Comparison of ENCODE assay signal across 23 cellular contexts in the genomic region with DNA sequence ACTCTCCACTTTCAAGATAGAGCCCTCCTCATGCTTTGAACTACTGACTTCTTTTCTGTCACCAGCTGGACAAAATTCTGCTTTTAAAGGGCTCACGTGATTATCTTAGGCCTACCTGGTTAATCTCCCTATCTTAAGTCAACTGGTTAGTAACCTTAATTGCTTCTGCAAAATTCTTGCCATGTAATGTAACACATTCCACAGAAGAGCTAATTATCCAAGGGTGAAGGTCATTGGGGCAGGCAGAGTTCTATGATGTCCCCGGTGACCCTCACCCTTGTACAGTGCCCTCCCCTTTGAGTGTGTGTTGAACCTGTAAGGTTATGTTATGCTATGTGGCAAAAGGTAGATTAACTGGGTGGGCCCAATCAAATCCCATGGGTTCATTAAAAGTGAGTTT. TPM values are rescaled to one million over a fixed set of nuclear protein-coding genes. Genes with fewer than 3 reads are reported as not detected.
A peak's percentile ranks its signal among the peaks of the same experiment; 100 is the strongest.
DNase-seq lines count a peak whose midpoint lies in the region; ATAC-seq, FAIRE-seq and TF ChIP-seq lines count a peak whose summit lies in the region.
"Had no signal": no experiment of that assay in that cellular context is flagged by ENCODE, and none has a peak within 500 bp of the region (broad histone marks: within the 10 kb centered on the region; RNA-seq: fewer than 3 reads in every experiment).

No MANE protein-coding gene starts in this region.

- ATAC-seq in HepG2 (peak; percentile 66), right lobe of liver (no peak), left colon (peak; percentile 62)
- ATAC-seq: A549 had no signal

- H3K36me3 ChIP-seq in HepG2 (replicated peaks in 1 of 2; ENCODE audit: control insufficient read depth in 1 of 2, insufficient read depth in 2 of 2, low read length in 2 of 2), result no peaks in the 10 kb centered on the region
- no peaks in the 10 kb centered on the region for H3K36me3 ChIP-seq in right lobe of liver
- H3K36me3 ChIP-seq in suprapubic skin, result no peaks in the 10 kb centered on the region
- H3K36me3 ChIP-seq: HAP-1 had no signal

- peaks cover 32% of the 10 kb centered on the region for H3K27me3 Mint-ChIP-seq in progenitor cell of endocrine pancreas

- TF ChIP-seq POLR2A in HepG2 (IDR thresholded peaks at IDR 0.05; ENCODE audit: insufficient read depth in 1 of 2, low read depth in 2 of 2, low read length in 2 of 2) (no peak), right lobe of liver (IDR thresholded peaks at IDR 0.05) (no peak), suprapubic skin (IDR thresholded peaks at IDR 0.05) (no peak)

- H4K20me1 ChIP-seq in HepG2 (ENCODE audit: insufficient read depth, low read length), result no peaks in the 10 kb centered on the region

- no TSS peak for BruUV-seq in HepG2 (replicated peaks; lab: Mats Ljungman, UMichigan)

- no peaks in the 10 kb centered on the region for H3K36me3 Mint-ChIP-seq in progenitor cell of endocrine pancreas (ENCODE audit: insufficient read depth)

- TF ChIP-seq CTCF in HepG2 (CRISPR knock-in tag; IDR thresholded peaks at IDR 0.05) (no peak), right lobe of liver (IDR thresholded peaks at IDR 0.05) (no peak), progenitor cell of endocrine pancreas (IDR thresholded peaks at IDR 0.05; ENCODE audit: unreplicated experiment) (no peak), suprapubic skin (IDR thresholded peaks at IDR 0.05) (no peak)

- peaks cover 17% of the 10 kb centered on the region for H3K4me1 Mint-ChIP-seq in progenitor cell of endocrine pancreas (ENCODE audit: low read depth)

- H3K4me3 ChIP-seq in HepG2 (replicated peaks in 1 of 3; ENCODE audit: insufficient read depth in 1 of 3, low read depth in 2 of 3, low read length in 3 of 3) (no peak overlapping the region), right lobe of liver (no peak overlapping the region), suprapubic skin (no peak overlapping the region)
- H3K4me3 ChIP-seq: A549, GM23248, HAP-1 had no signal

- H3K27me3 ChIP-seq in HepG2 (ENCODE audit: control insufficient read depth in 1 of 2, insufficient read depth in 2 of 2, low read length in 2 of 2) (no peaks in the 10 kb centered on the region), right lobe of liver (no peaks in the 10 kb centered on the region), suprapubic skin (no peaks in the 10 kb centered on the region)

- FAIRE-seq in HepG2 (lab: Jason Lieb, UNC) (peak; percentile 79), RCC 7860 (lab: Jason Lieb, UNC) (no peak)
- FAIRE-seq: A549, GM12892, GM18507 had no signal

- in situ Hi-C loops in HepG2 (cut with HindIII; ENCODE audit: extremely low pct_ligation_motif_present, low pct_unique_long_range_greater_than_20kb), result no loop called here

- no peak for TF ChIP-seq RAD21 in HepG2 (CRISPR knock-in tag; IDR thresholded peaks at IDR 0.05)

- H3K9me3 ChIP-seq in HepG2 (ENCODE audit: low read length), result no peaks in the 10 kb centered on the region
- H3K9me3 ChIP-seq in right lobe of liver, result no peaks in the 10 kb centered on the region
- H3K9me3 ChIP-seq in suprapubic skin, result no peaks in the 10 kb centered on the region
- H3K9me3 ChIP-seq: A549, HAP-1 had no signal

- 0 out of 2 replicates have a peak overlapping the region, but pooled peaks have one; percentile 6 for H3K9ac ChIP-seq in HepG2 (ENCODE audit: insufficient read depth, low read depth, low read length)
- H3K9ac ChIP-seq: GM23248 had no signal

- no peak overlapping the region for H2AFZ ChIP-seq in HepG2 (ENCODE audit: low read length)
- H2AFZ ChIP-seq: GM23248 had no signal

- peak; percentile 72 for DNase-seq in HepG2 (ENCODE audit: low spot score)
- no peak for DNase-seq in right lobe of liver
- no peak for DNase-seq in left colon
- no peak for DNase-seq in progenitor cell of endocrine pancreas (ENCODE audit: low spot score, unreplicated experiment)
- DNase-seq in suprapubic skin (ENCODE audit: low spot score in 2 of 2), result no peak
- DNase-seq in RCC 7860 (ENCODE audit: low spot score), result no peak
- DNase-seq in HK-2 (ENCODE audit: unreplicated experiment), result no peak
- DNase-seq: AML-193; CD4-positive, alpha-beta T cell; DMS153; DMS79; GDM1; GM23248; IMR-90 had no signal

- peak overlapping the region; percentile 75 for H3K27ac ChIP-seq in HepG2 (ENCODE audit: extremely low read length, insufficient read depth, low read length)
- H3K27ac ChIP-seq in right lobe of liver, result no peak overlapping the region
- H3K27ac ChIP-seq in suprapubic skin, result no peak overlapping the region
- H3K27ac ChIP-seq: 22Rv1, A549, C4-2B, GM23248 had no signal

- WGBS in HepG2 (ENCODE audit: low lambda C conversion rate), result 0% methylated on average over 2 of the region's 2 CpGs
- WGBS in right lobe of liver (ENCODE audit: insufficient coverage, low coverage, low lambda C conversion rate, missing lambda C conversion rate), result 40% methylated on average over 2 of the region's 2 CpGs
- WGBS in suprapubic skin, result 92% methylated on average over 2 of the region's 2 CpGs

- intact Hi-C loops in HepG2 (cut with micrococcal nuclease; ENCODE audit: unreplicated experiment), result no loop called here
- intact Hi-C loops in right lobe of liver (cut with DNase I), result no loop called here
- intact Hi-C loops in left colon (cut with DNase I, micrococcal nuclease), result no loop called here

- peak overlapping the region; percentile 32 for H3K4me2 ChIP-seq in HepG2 (ENCODE audit: low read depth, low read length)
- H3K4me2 ChIP-seq: A549 had no signal

- H3K4me1 ChIP-seq in HepG2 (ENCODE audit: insufficient read depth, low read length) (peaks cover 48% of the 10 kb centered on the region), right lobe of liver (no peaks in the 10 kb centered on the region), suprapubic skin (peaks cover 9% of the 10 kb centered on the region)
- H3K4me1 ChIP-seq: A549 had no signal

- no peak overlapping the region for H3K4me3 Mint-ChIP-seq in progenitor cell of endocrine pancreas (ENCODE audit: low read depth)
- H3K4me3 Mint-ChIP-seq: CD4-positive, alpha-beta T cell had no signal

- POLR2A ChIA-PET in HepG2 (lab: Yijun Ruan, JAX), result interaction anchor here (1.0 to 1.1 kb wide), 2 partner anchors 44 to 47 kb away, joined by 3 to 6 read pairs; a partner anchor contains a TSS

- peak in 1 of 2 experiments; percentile 73; a peak in 1 of 4 replicates for TF ChIP-seq EP300 in HepG2 (IDR thresholded peaks at IDR 0.05; ENCODE audit: low read depth in 2 of 2, low read length in 2 of 2)
- peak; percentile 40; the same call in 1 of the 2 replicates for TF ChIP-seq EP300 in HepG2 (CRISPR knock-in tag; IDR thresholded peaks at IDR 0.05; ENCODE audit: borderline replicate concordance)
- TF ChIP-seq EP300 in suprapubic skin (IDR thresholded peaks at IDR 0.05), result no peak

- H3K27ac Mint-ChIP-seq in progenitor cell of endocrine pancreas, result peak overlapping the region; percentile 35
- H3K27ac Mint-ChIP-seq: CD4-positive, alpha-beta T cell had no signal

- no peaks in the 10 kb centered on the region for H3K79me2 ChIP-seq in HepG2 (ENCODE audit: insufficient read depth, low read length)

- H3K9me3 Mint-ChIP-seq in progenitor cell of endocrine pancreas (ENCODE audit: low read depth), result no peaks in the 10 kb centered on the region
- H3K9me3 Mint-ChIP-seq: CD4-positive, alpha-beta T cell had no signal

- CTCF ChIA-PET in HepG2 (lab: Yijun Ruan, JAX; ENCODE audit: low intra/inter-chr PET ratio, low total read pairs), result no interaction called here

RNA-seq across cellular contexts. Expression of a gene that starts 25.2 kb away (rescaled TPM):
- total RNA-seq in HepG2 (2016; rRNA removed; fragmentation: Illumina TruSeq; extraction: Trizol), result not detected in 2 replicates
- total RNA-seq in HepG2 (2016; cell fraction: cytosol; rRNA removed; fragmentation: Illumina TruSeq; extraction: Trizol; ENCODE audit: low read depth), result not detected in 2 replicates
- not detected in 2 replicates for total RNA-seq in HepG2 (2016; cell fraction: insoluble cytoplasmic fraction; rRNA removed; fragmentation: Illumina TruSeq; extraction: Trizol)
- not detected in 2 replicates for total RNA-seq in HepG2 (2016; cell fraction: membrane; rRNA removed; fragmentation: Illumina TruSeq; extraction: Trizol)
- total RNA-seq in HepG2 (2016; cell fraction: nucleus; rRNA removed; fragmentation: Illumina TruSeq; extraction: Trizol), result not detected in 2 replicates
- polyA plus RNA-seq in HepG2 (2011; rRNA removed), result not detected in 2 replicates
- not detected in 2 replicates for polyA plus RNA-seq in HepG2 (2011; cell fraction: cytosol; rRNA removed)
- not detected in 2 replicates for polyA plus RNA-seq in HepG2 (2011; cell fraction: nucleus; rRNA removed)
- polyA plus RNA-seq in HepG2 (2012), result not detected in 2 replicates
- polyA plus RNA-seq in HepG2 (2016; cell fraction: cytosol; fragmentation: Illumina TruSeq; extraction: Trizol; ENCODE audit: low read depth), result not detected in 2 replicates
- not detected in 2 replicates for polyA plus RNA-seq in HepG2 (2016; cell fraction: insoluble cytoplasmic fraction; fragmentation: Illumina TruSeq; extraction: Trizol; ENCODE audit: low read depth)
- polyA plus RNA-seq in HepG2 (2016; cell fraction: membrane; fragmentation: Illumina TruSeq; extraction: Trizol; ENCODE audit: low read depth), result not detected in 2 replicates
- polyA plus RNA-seq in HepG2 (2016; cell fraction: nucleus; fragmentation: Illumina TruSeq; extraction: Trizol; ENCODE audit: insufficient read depth, low read depth), result not detected in 2 replicates
- not detected in 2 replicates for polyA minus RNA-seq in HepG2 (2011; rRNA and poly(A)+ RNA removed; ENCODE audit: low replicate concordance)
- polyA minus RNA-seq in HepG2 (2011; cell fraction: cytosol; rRNA and poly(A)+ RNA removed), result not detected in 2 replicates
- not detected in 2 replicates for polyA minus RNA-seq in HepG2 (2011; cell fraction: nucleus; rRNA and poly(A)+ RNA removed)
- total RNA-seq in right lobe of liver, result not detected
- total RNA-seq in left colon, result not detected
- total RNA-seq in progenitor cell of endocrine pancreas, result not detected in 2 replicates
- total RNA-seq in suprapubic skin, result not detected
- total RNA-seq: CD4-positive, alpha-beta T cell; Daoy; GM23248; H4; HT-29; IMR-90 had no signal
- polyA plus RNA-seq: GM23248 had no signal

RNA-seq across cellular contexts. Expression of a gene that starts 47.0 kb away (rescaled TPM):
- 0.07 and 0.09 TPM in 2 replicates for total RNA-seq in HepG2 (2016; rRNA removed; fragmentation: Illumina TruSeq; extraction: Trizol)
- total RNA-seq in HepG2 (2016; cell fraction: cytosol; rRNA removed; fragmentation: Illumina TruSeq; extraction: Trizol; ENCODE audit: low read depth), result 0.09 TPM in 1 of 2 replicates, not detected in the other
- 0.04 and 0.09 TPM in 2 replicates for total RNA-seq in HepG2 (2016; cell fraction: insoluble cytoplasmic fraction; rRNA removed; fragmentation: Illumina TruSeq; extraction: Trizol)
- 0.09 and 0.10 TPM in 2 replicates for total RNA-seq in HepG2 (2016; cell fraction: membrane; rRNA removed; fragmentation: Illumina TruSeq; extraction: Trizol)
- 0.06 TPM in 1 of 2 replicates, not detected in the other for total RNA-seq in HepG2 (2016; cell fraction: nucleus; rRNA removed; fragmentation: Illumina TruSeq; extraction: Trizol)
- polyA plus RNA-seq in HepG2 (2011; rRNA removed), result 0.01 and 0.03 TPM in 2 replicates
- polyA plus RNA-seq in HepG2 (2011; cell fraction: cytosol; rRNA removed), result 0.03 and 0.04 TPM in 2 replicates
- 0.03 and 0.10 TPM in 2 replicates for polyA plus RNA-seq in HepG2 (2011; cell fraction: nucleus; rRNA removed)
- polyA plus RNA-seq in HepG2 (2012), result 0.29 and 0.32 TPM in 2 replicates
- 0.02 TPM in 1 of 2 replicates, not detected in the other for polyA plus RNA-seq in HepG2 (2016; cell fraction: cytosol; fragmentation: Illumina TruSeq; extraction: Trizol; ENCODE audit: low read depth)
- 0.05 and 0.13 TPM in 2 replicates for polyA plus RNA-seq in HepG2 (2016; cell fraction: insoluble cytoplasmic fraction; fragmentation: Illumina TruSeq; extraction: Trizol; ENCODE audit: low read depth)
- polyA plus RNA-seq in HepG2 (2016; cell fraction: membrane; fragmentation: Illumina TruSeq; extraction: Trizol; ENCODE audit: low read depth), result not detected in 2 replicates
- 0.09 TPM in 1 of 2 replicates, not detected in the other for polyA plus RNA-seq in HepG2 (2016; cell fraction: nucleus; fragmentation: Illumina TruSeq; extraction: Trizol; ENCODE audit: insufficient read depth, low read depth)
- polyA minus RNA-seq in HepG2 (2011; rRNA and poly(A)+ RNA removed; ENCODE audit: low replicate concordance), result 0.23 TPM in 1 of 2 replicates, not detected in the other
- polyA minus RNA-seq in HepG2 (2011; cell fraction: cytosol; rRNA and poly(A)+ RNA removed), result not detected in 2 replicates
- polyA minus RNA-seq in HepG2 (2011; cell fraction: nucleus; rRNA and poly(A)+ RNA removed), result 0.12 TPM in 1 of 2 replicates, not detected in the other
- under 1 TPM; 0.25 to 0.86 (median 0.41) TPM for total RNA-seq in right lobe of liver
- 10 to 100 TPM; 16.1 to 20.7 TPM for total RNA-seq in left colon
- 0.05 TPM in 1 of 2 replicates, not detected in the other for total RNA-seq in progenitor cell of endocrine pancreas
- under 1 TPM in 3 of 4 donors, not detected in 1; 0.34 to 0.39 (median 0.38) TPM for total RNA-seq in suprapubic skin

RNA-seq across cellular contexts. Expression of a gene that starts 57.3 kb away (rescaled TPM):
- 92.0 and 134 TPM in 2 replicates for total RNA-seq in HepG2 (2016; rRNA removed; fragmentation: Illumina TruSeq; extraction: Trizol)
- 33.7 and 40.2 TPM in 2 replicates for total RNA-seq in HepG2 (2016; cell fraction: cytosol; rRNA removed; fragmentation: Illumina TruSeq; extraction: Trizol; ENCODE audit: low read depth)
- 91.0 and 135 TPM in 2 replicates for total RNA-seq in HepG2 (2016; cell fraction: insoluble cytoplasmic fraction; rRNA removed; fragmentation: Illumina TruSeq; extraction: Trizol)
- total RNA-seq in HepG2 (2016; cell fraction: membrane; rRNA removed; fragmentation: Illumina TruSeq; extraction: Trizol), result 89.3 and 112 TPM in 2 replicates
- total RNA-seq in HepG2 (2016; cell fraction: nucleus; rRNA removed; fragmentation: Illumina TruSeq; extraction: Trizol), result 51.7 and 54.2 TPM in 2 replicates
- polyA plus RNA-seq in HepG2 (2011; rRNA removed), result 26.7 and 38.3 TPM in 2 replicates
- 13.3 and 21.6 TPM in 2 replicates for polyA plus RNA-seq in HepG2 (2011; cell fraction: cytosol; rRNA removed)
- 5.0 and 9.2 TPM in 2 replicates for polyA plus RNA-seq in HepG2 (2011; cell fraction: nucleus; rRNA removed)
- polyA plus RNA-seq in HepG2 (2012), result 71.2 and 92.2 TPM in 2 replicates
- polyA plus RNA-seq in HepG2 (2016; cell fraction: cytosol; fragmentation: Illumina TruSeq; extraction: Trizol; ENCODE audit: low read depth), result 59.4 and 61.0 TPM in 2 replicates
- 147 and 152 TPM in 2 replicates for polyA plus RNA-seq in HepG2 (2016; cell fraction: insoluble cytoplasmic fraction; fragmentation: Illumina TruSeq; extraction: Trizol; ENCODE audit: low read depth)
- polyA plus RNA-seq in HepG2 (2016; cell fraction: membrane; fragmentation: Illumina TruSeq; extraction: Trizol; ENCODE audit: low read depth), result 101 and 114 TPM in 2 replicates
- 63.3 and 71.3 TPM in 2 replicates for polyA plus RNA-seq in HepG2 (2016; cell fraction: nucleus; fragmentation: Illumina TruSeq; extraction: Trizol; ENCODE audit: insufficient read depth, low read depth)
- 7.4 and 16.8 TPM in 2 replicates for polyA minus RNA-seq in HepG2 (2011; rRNA and poly(A)+ RNA removed; ENCODE audit: low replicate concordance)
- 46.4 and 47.8 TPM in 2 replicates for polyA minus RNA-seq in HepG2 (2011; cell fraction: cytosol; rRNA and poly(A)+ RNA removed)
- 21.9 and 24.1 TPM in 2 replicates for polyA minus RNA-seq in HepG2 (2011; cell fraction: nucleus; rRNA and poly(A)+ RNA removed)
- 100 to 1,000 TPM; 101 to 160 (median 133) TPM for total RNA-seq in right lobe of liver
- total RNA-seq in left colon, result 100 to 1,000 TPM; 216 to 220 TPM
- 51.7 and 53.1 TPM in 2 replicates for total RNA-seq in progenitor cell of endocrine pancreas
- 10 to 100 TPM; 69.4 to 94.4 (median 81.6) TPM for total RNA-seq in suprapubic skin

Comparison
In these comparisons a context has a peak if more than half of its experiments do, and no peak if none do; other contexts are left out.
1. ATAC-seq: peak in HepG2 (single experiment) and left colon (single experiment); none in right lobe of liver (0 of 4).
2. RNA of a gene that starts 47.0 kb away (total RNA-seq): 16.1 to 20.7 TPM in left colon; 0.25 to 0.86 TPM in right lobe of liver, 0.34 to 0.39 TPM in suprapubic skin, 0.04 to 0.10 TPM in HepG2 and 0.05 TPM in progenitor cell of endocrine pancreas; every median in the first group is over 4 times any median in the second.